In genomic region chr11:113261709-113262475, GRCh38 we compare ENCODE assay signal across 13 cellular contexts. TPM values are rescaled to one million over a fixed set of nuclear protein-coding genes. Genes with fewer than 3 reads are reported as not detected.
DNase-seq lines count a peak whose midpoint lies in the region; ATAC-seq and TF ChIP-seq lines count a peak whose summit lies in the region.
"Had no signal": no experiment of that assay in that cellular context is flagged by ENCODE, and none has a peak within 500 bp of the region (broad histone marks: within the 10 kb centered on the region; RNA-seq: fewer than 3 reads in every experiment).

No MANE protein-coding gene starts in this region.

- H3K4me3 ChIP-seq in SK-N-SH (ENCODE audit: low read depth in 2 of 2, low read length in 1 of 2), result no peak overlapping the region
- H3K4me3 ChIP-seq in fibroblast of pulmonary artery (replicated peaks; ENCODE audit: low read depth, low read length), result no peak overlapping the region
- H3K4me3 ChIP-seq in smooth muscle cell, result no peak overlapping the region
- H3K4me3 ChIP-seq in mucosa of descending colon, result no peak overlapping the region
- H3K4me3 ChIP-seq: stomach had no signal

- POLR2A ChIA-PET in SK-N-SH (lab: Yijun Ruan, JAX), result no interaction called here

- H3K9me3 ChIP-seq in SK-N-SH (no peaks in the 10 kb centered on the region), smooth muscle cell (replicated peaks; ENCODE audit: low read depth) (no peaks in the 10 kb centered on the region), mucosa of descending colon (no peaks in the 10 kb centered on the region)
- H3K9me3 ChIP-seq: stomach had no signal

- H3K27ac ChIP-seq in SK-N-SH (ENCODE audit: low read depth in 2 of 2, low read length in 1 of 2), result no peak overlapping the region; a peak in 1 of 4 replicates
- no peak overlapping the region for H3K27ac ChIP-seq in smooth muscle cell (ENCODE audit: low read depth)
- H3K27ac ChIP-seq: epithelial cell of prostate, stomach had no signal

- H2AFZ ChIP-seq in SK-N-SH (ENCODE audit: low read depth), result no peak overlapping the region
- no peak overlapping the region for H2AFZ ChIP-seq in smooth muscle cell (ENCODE audit: low read depth)

- no peak for ATAC-seq in HG02884 (IDR thresholded peaks at IDR 0.05; ENCODE audit: unreplicated experiment)
- no peak for ATAC-seq in mucosa of descending colon

- no peaks in the 10 kb centered on the region for H3K9me2 ChIP-seq in SK-N-SH

- TF ChIP-seq EP300 in SK-N-SH (IDR thresholded peaks at IDR 0.05; ENCODE audit: borderline replicate concordance in 1 of 2, low read depth in 1 of 2, low read length in 1 of 2), result no peak

- intact Hi-C loops in mucosa of descending colon (cut with DNase I, micrococcal nuclease), result no loop called here

- CTCF ChIA-PET in SK-N-SH (lab: Yijun Ruan, JAX), result interaction anchor here (1.1 to 1.3 kb wide), 2 partner anchors 12 to 28 kb away, joined by 3 to 4 read pairs; no protein-coding TSS in a partner anchor

- H3F3A ChIP-seq in SK-N-SH (replicated peaks; ENCODE audit: insufficient read depth), result no peaks in the 10 kb centered on the region
- H3F3A ChIP-seq in smooth muscle cell (ENCODE audit: low read depth), result no peaks in the 10 kb centered on the region

- H3K27me3 ChIP-seq in SK-N-SH (ENCODE audit: insufficient read depth) (no peaks in the 10 kb centered on the region), smooth muscle cell (ENCODE audit: low read depth) (no peaks in the 10 kb centered on the region)
- H3K27me3 ChIP-seq: stomach had no signal

- H4K20me1 ChIP-seq in SK-N-SH (ENCODE audit: insufficient read depth) (no peaks in the 10 kb centered on the region), smooth muscle cell (ENCODE audit: low read depth) (no peaks in the 10 kb centered on the region)

- H3K4me2 ChIP-seq in SK-N-SH (no peak overlapping the region), smooth muscle cell (peak overlapping the region; percentile 17)

- H3K36me3 ChIP-seq in SK-N-SH (replicated peaks in 1 of 2; ENCODE audit: control insufficient read depth in 1 of 2, insufficient read depth in 2 of 2, low read length in 1 of 2) (peaks cover 0 to 24% of the 10 kb centered on the region in 2 experiments), smooth muscle cell (ENCODE audit: low read depth) (no peaks in the 10 kb centered on the region), mucosa of descending colon (ENCODE audit: low read depth) (no peaks in the 10 kb centered on the region)

- WGBS in SK-N-SH (ENCODE audit: low lambda C conversion rate), result 78% methylated on average over 8 of the region's 10 CpGs
- 82% methylated on average over 10 of the region's 10 CpGs for WGBS in smooth muscle cell (ENCODE audit: low lambda C conversion rate)

- no peak for TF ChIP-seq RAD21 in SK-N-SH (IDR thresholded peaks at IDR 0.05; ENCODE audit: low read length)

- H3K4me1 ChIP-seq in SK-N-SH (ENCODE audit: control insufficient read depth in 1 of 2, insufficient read depth in 2 of 2, low read depth in 1 of 2, low read length in 1 of 2) (peaks cover 0 to 3% of the 10 kb centered on the region in 2 experiments; a peak in 1 of 4 replicates), smooth muscle cell (ENCODE audit: low read depth) (no peaks in the 10 kb centered on the region), mucosa of descending colon (ENCODE audit: low read depth) (no peaks in the 10 kb centered on the region)
- H3K4me1 ChIP-seq: stomach had no signal

- H3K9ac ChIP-seq in SK-N-SH (no peak overlapping the region), smooth muscle cell (ENCODE audit: low read depth) (no peak overlapping the region)

- H3K79me2 ChIP-seq in SK-N-SH (ENCODE audit: insufficient read depth), result no peaks in the 10 kb centered on the region
- no peaks in the 10 kb centered on the region for H3K79me2 ChIP-seq in smooth muscle cell (ENCODE audit: low read depth)

- TF ChIP-seq CTCF in SK-N-SH (IDR thresholded peaks at IDR 0.05) (no peak), fibroblast of pulmonary artery (IDR thresholded peaks at IDR 0.05; ENCODE audit: low read length, missing control alignments) (no peak), smooth muscle cell (IDR thresholded peaks at IDR 0.05; ENCODE audit: borderline replicate concordance, insufficient read depth, poor library complexity, severe bottlenecking) (no peak), mucosa of descending colon (IDR thresholded peaks at IDR 0.05) (no peak)

- DNase-seq in H4 (ENCODE audit: low spot score) (peak; percentile 71), SK-N-SH (no peak), fibroblast of pulmonary artery (ENCODE audit: low read depth) (peak; percentile 16), smooth muscle cell (lab: John Stamatoyannopoulos, UW; ENCODE audit: unreplicated experiment) (no peak), mucosa of descending colon (no peak)
- DNase-seq in activated CD4-positive, alpha-beta T cell treated with anti-CD3 and anti-CD28 coated beads for 4 hours, result no peak
- DNase-seq: activated CD4-positive, alpha-beta T cell treated with anti-CD3 and anti-CD28 coated beads, Interleukin-2, amount 50 U/mL, for 48 hours; activated effector memory CD4-positive, alpha-beta T cell treated with Interleukin-2 at 50 U/mL for 16 hours; NCI-H2029 treated with DMSO at 0.1 percent for 48 hours; stimulated activated CD4-positive, alpha-beta T cell treated with anti-CD3 and anti-CD28 coated beads, Interleukin-4, amount 100 ng/mL, for 4 hours; stomach had no signal

TF ChIP-seq in SK-N-SH, 30 proteins besides CTCF, POLR2A, EP300 and RAD21:
- no peak for TF ChIP-seq CHD2 (IDR thresholded peaks at IDR 0.05; ENCODE audit: low read length, partially characterized antibody)
- peak; percentile 20; the same call in 1 of the 2 replicates for TF ChIP-seq FOSL2 (IDR thresholded peaks at IDR 0.05; ENCODE audit: borderline replicate concordance, low read depth)
TF ChIP-seq in SK-N-SH: peak in this region for 1.

RNA-seq across cellular contexts. Expression of gene TTC12, which starts 52.5 kb away (rescaled TPM):
- total RNA-seq in H4 (2014; rRNA removed; shearing (Covaris generic)), result 10.8 and 17.2 TPM in 2 replicates
- polyA plus RNA-seq in SK-N-SH (2012; rRNA removed) (15.1 and 22.9 TPM in 2 replicates), smooth muscle cell (3.4 and 5.8 TPM in 2 replicates)
- 11.5 and 13.1 TPM in 2 replicates for polyA plus RNA-seq in SK-N-SH (2012; cell fraction: cytosol; rRNA removed)
- polyA plus RNA-seq in SK-N-SH (2012; cell fraction: nucleus; rRNA removed), result 87.5 and 88.6 TPM in 2 replicates
- total RNA-seq in smooth muscle cell (8.8 and 26.8 TPM in 2 replicates), mucosa of descending colon (10 to 100 TPM; 13.5 to 20.7 (median 16.6) TPM)

Comparison
In these comparisons a context has a peak if more than half of its experiments do, and no peak if none do; other contexts are left out.
1. DNase-seq: peak in H4 (single experiment) and fibroblast of pulmonary artery (single experiment); none in SK-N-SH (single experiment), smooth muscle cell (single experiment), activated CD4-positive, alpha-beta T cell treated with anti-CD3 and anti-CD28 coated beads for 4 hours (0 of 2) and mucosa of descending colon (0 of 3).